In the genomic region with DNA sequence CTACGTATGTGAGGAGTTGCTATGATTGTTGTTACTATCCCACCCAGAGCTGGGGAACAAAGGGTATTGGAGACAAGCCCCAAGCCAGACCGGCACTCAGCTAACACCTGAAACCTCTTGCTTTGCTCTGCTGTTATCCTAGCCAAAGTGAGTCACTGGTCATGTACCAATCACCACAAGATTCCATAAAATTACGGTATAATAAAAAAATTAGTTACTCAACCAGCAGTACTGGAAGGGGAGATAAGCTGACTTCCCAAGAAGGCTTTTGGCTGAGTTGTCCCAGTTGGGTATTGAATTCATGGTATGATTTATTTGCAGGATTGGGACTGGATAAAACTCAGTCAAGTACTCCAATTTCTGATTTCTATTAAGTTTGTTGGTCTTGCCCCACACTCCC, we compare ENCODE assay signal across 18 cellular contexts. TPM values are rescaled to one million over a fixed set of nuclear protein-coding genes. Genes with fewer than 3 reads are reported as not detected.
DNase-seq lines count a peak whose midpoint lies in the region; ATAC-seq, FAIRE-seq and TF ChIP-seq lines count a peak whose summit lies in the region.
"Had no signal": no experiment of that assay in that cellular context is flagged by ENCODE, and none has a peak within 500 bp of the region (broad histone marks: within the 10 kb centered on the region; RNA-seq: fewer than 3 reads in every experiment).

No MANE protein-coding gene starts in this region.

- H3K36me3 ChIP-seq in BJ (ENCODE audit: control insufficient read depth, insufficient read depth, low read length) (no peaks in the 10 kb centered on the region), osteoblast (ENCODE audit: insufficient read depth, low read length) (no peaks in the 10 kb centered on the region)
- H3K36me3 ChIP-seq: BLaER1, gastrocnemius medialis had no signal

- H3K79me2 ChIP-seq in osteoblast (ENCODE audit: insufficient read depth, low read length): peaks cover 40% of the 10 kb centered on the region

- TF ChIP-seq CTCF in BJ (IDR thresholded peaks at IDR 0.05; ENCODE audit: insufficient read depth, low read depth, low read length) (no peak), epithelial cell of esophagus (IDR thresholded peaks at IDR 0.05; ENCODE audit: insufficient read depth, low read depth, low read length, missing control alignments) (no peak), osteoblast (IDR thresholded peaks at IDR 0.05; ENCODE audit: extremely low read depth, low read depth, low read length) (no peak)

- DNase-seq in BJ (ENCODE audit: low read depth): peak; percentile 58
- peak; percentile 68 for DNase-seq in RCC 7860 (ENCODE audit: low spot score)
- DNase-seq in epithelial cell of esophagus (ENCODE audit: low read depth): peak; percentile 66
- DNase-seq in osteoblast (ENCODE audit: insufficient read length, low spot score, missing footprints): peak; percentile 29
- DNase-seq in inferior parietal cortex (ENCODE audit: extremely low spot score): no peak
- DNase-seq in activated CD8-positive, alpha-beta memory T cell treated with anti-CD3 and anti-CD28 coated beads, Interleukin-2, amount 10 ng/mL, durations not matched to agents 7 days and 5 days: no peak
- no peak for DNase-seq in putamen (ENCODE audit: low spot score)
- DNase-seq: activated CD4-positive, alpha-beta T cell treated with anti-CD3 and anti-CD28 coated beads, Interleukin-2, amount 10 ng/mL, durations not matched to agents 24 days and 14 days; activated T-cell treated with anti-CD3 and anti-CD28 coated beads, Interleukin-2, amount 50 U/mL, for 4 hours; gastrocnemius medialis; islet precursor cell; midbrain; NCI-H774 had no signal

- ATAC-seq in activated CD8-positive, alpha-beta memory T cell treated with anti-CD3 and anti-CD28 coated beads, Interleukin-2, amount 10 ng/mL, durations not matched to agents 7 days and 5 days: no peak
- no peak for ATAC-seq in HG03095 (IDR thresholded peaks at IDR 0.05; ENCODE audit: unreplicated experiment)
- ATAC-seq: activated T-cell treated with anti-CD3 and anti-CD28 coated beads, Interleukin-2, amount 50 U/mL, for 4 hours; gastrocnemius medialis; Right ventricle myocardium inferior had no signal

- H3K27me3 ChIP-seq in BJ (ENCODE audit: control insufficient read depth, insufficient read depth, low read length) (no peaks in the 10 kb centered on the region), osteoblast (ENCODE audit: insufficient read depth, low read length) (no peaks in the 10 kb centered on the region)
- H3K27me3 ChIP-seq: gastrocnemius medialis had no signal

- no peak overlapping the region for H3K27ac Mint-ChIP-seq in activated CD8-positive, alpha-beta memory T cell treated with anti-CD3 and anti-CD28 coated beads, Interleukin-2, amount 10 ng/mL, durations not matched to agents 7 days and 5 days
- H3K27ac Mint-ChIP-seq: activated CD4-positive, alpha-beta T cell treated with anti-CD3 and anti-CD28 coated beads, Interleukin-2, amount 10 ng/mL, durations not matched to agents 24 days and 14 days; stimulated activated naive CD8-positive, alpha-beta T cell treated with anti-CD3 and anti-CD28 coated beads, Interleukin-15, Interleukin-2, amounts not matched to agents 100 ng/mL and 50 ng/mL, for 24 hours had no signal

- no peaks in the 10 kb centered on the region for H4K20me1 ChIP-seq in osteoblast (ENCODE audit: insufficient read depth, low read length)

- POLR2A ChIA-PET in BJ (lab: Charles Lee): no interaction called here

- no peak overlapping the region for H3K4me3 ChIP-seq in BJ (ENCODE audit: low read depth, low read length)
- H3K4me3 ChIP-seq in epithelial cell of esophagus (ENCODE audit: low read length): no peak overlapping the region
- no peak overlapping the region for H3K4me3 ChIP-seq in osteoblast (ENCODE audit: insufficient read depth, low read length)
- H3K4me3 ChIP-seq: BLaER1, gastrocnemius medialis had no signal

- no peak overlapping the region for H3K4me3 Mint-ChIP-seq in activated CD8-positive, alpha-beta memory T cell treated with anti-CD3 and anti-CD28 coated beads, Interleukin-2, amount 10 ng/mL, durations not matched to agents 7 days and 5 days
- H3K4me3 Mint-ChIP-seq: activated CD4-positive, alpha-beta T cell treated with anti-CD3 and anti-CD28 coated beads, Interleukin-2, amount 10 ng/mL, durations not matched to agents 24 days and 14 days; activated T-cell treated with anti-CD3 and anti-CD28 coated beads, Interleukin-2, amount 50 U/mL, for 4 hours; stimulated activated naive CD8-positive, alpha-beta T cell treated with anti-CD3 and anti-CD28 coated beads, Interleukin-15, Interleukin-2, amounts not matched to agents 100 ng/mL and 50 ng/mL, for 24 hours had no signal

- H3K9me3 ChIP-seq in osteoblast (ENCODE audit: low read depth, low read length): no peaks in the 10 kb centered on the region

- H3K4me1 Mint-ChIP-seq in activated CD8-positive, alpha-beta memory T cell treated with anti-CD3 and anti-CD28 coated beads, Interleukin-2, amount 10 ng/mL, durations not matched to agents 7 days and 5 days: peaks cover 4% of the 10 kb centered on the region

- peak overlapping the region; percentile 35 for H3K4me2 ChIP-seq in osteoblast (ENCODE audit: insufficient read depth, low read length)
- H3K4me2 ChIP-seq: BLaER1 had no signal

- peak overlapping the region; percentile 64 for H3K27ac ChIP-seq in osteoblast (ENCODE audit: low read depth, low read length)
- H3K27ac ChIP-seq: BLaER1 had no signal

- H3K36me3 Mint-ChIP-seq in activated CD8-positive, alpha-beta memory T cell treated with anti-CD3 and anti-CD28 coated beads, Interleukin-2, amount 10 ng/mL, durations not matched to agents 7 days and 5 days: peaks cover 1% of the 10 kb centered on the region

- peaks cover 26% of the 10 kb centered on the region for H3K4me1 ChIP-seq in osteoblast (ENCODE audit: insufficient read depth, low read length)
- H3K4me1 ChIP-seq: gastrocnemius medialis had no signal

- no peak overlapping the region for H2AFZ ChIP-seq in osteoblast (ENCODE audit: low read length)

- FAIRE-seq in RCC 7860 (lab: Jason Lieb, UNC): peak; percentile 75
- FAIRE-seq: HTR-8/SVneo had no signal

- CTCF ChIA-PET in BJ (lab: Yijun Ruan, JAX): interaction anchor here (0.9 kb wide), 1 partner anchor 96 kb away, joined by 3 read pairs; no protein-coding TSS in a partner anchor
- CTCF ChIA-PET in activated CD8-positive, alpha-beta memory T cell treated with anti-CD3 and anti-CD28 coated beads, Interleukin-2, amount 10 ng/mL, durations not matched to agents 7 days and 5 days (lab: Charles Lee): no interaction called here

- no peaks in the 10 kb centered on the region for H3K27me3 Mint-ChIP-seq in activated CD8-positive, alpha-beta memory T cell treated with anti-CD3 and anti-CD28 coated beads, Interleukin-2, amount 10 ng/mL, durations not matched to agents 7 days and 5 days
- H3K27me3 Mint-ChIP-seq: activated CD4-positive, alpha-beta T cell treated with anti-CD3 and anti-CD28 coated beads, Interleukin-2, amount 10 ng/mL, durations not matched to agents 24 days and 14 days; stimulated activated naive CD8-positive, alpha-beta T cell treated with anti-CD3 and anti-CD28 coated beads, Interleukin-15, Interleukin-2, amounts not matched to agents 100 ng/mL and 50 ng/mL, for 24 hours had no signal

- H3K9me3 Mint-ChIP-seq in activated CD8-positive, alpha-beta memory T cell treated with anti-CD3 and anti-CD28 coated beads, Interleukin-2, amount 10 ng/mL, durations not matched to agents 7 days and 5 days (ENCODE audit: low read depth): no peaks in the 10 kb centered on the region
- H3K9me3 Mint-ChIP-seq: activated CD4-positive, alpha-beta T cell treated with anti-CD3 and anti-CD28 coated beads, Interleukin-2, amount 10 ng/mL, durations not matched to agents 24 days and 14 days; activated T-cell treated with anti-CD3 and anti-CD28 coated beads, Interleukin-2, amount 50 U/mL, for 4 hours; stimulated activated naive CD8-positive, alpha-beta T cell treated with anti-CD3 and anti-CD28 coated beads, Interleukin-15, Interleukin-2, amounts not matched to agents 100 ng/mL and 50 ng/mL, for 24 hours had no signal

RNA-seq across cellular contexts. Expression of gene EDA2R, which starts 5.3 kb away (rescaled TPM):
- polyA plus RNA-seq in BJ (2011; rRNA removed): 19.4 and 23.4 TPM in 2 replicates
- 23.3 and 34.7 TPM in 2 replicates for polyA minus RNA-seq in BJ (2011; rRNA and poly(A)+ RNA removed)
- total RNA-seq in osteoblast: 13.4 and 17.1 TPM in 2 replicates
- 1 to 10 TPM; 3.6 to 5.4 TPM for total RNA-seq in activated CD8-positive, alpha-beta memory T cell treated with anti-CD3 and anti-CD28 coated beads, Interleukin-2, amount 10 ng/mL, durations not matched to agents 7 days and 5 days

Comparison
In these comparisons a context has a peak if more than half of its experiments do, and no peak if none do; other contexts are left out.
1. DNase-seq: peak in BJ (single experiment), RCC 7860 (single experiment), epithelial cell of esophagus (single experiment) and osteoblast (single experiment); none in inferior parietal cortex (single experiment), activated CD8-positive, alpha-beta memory T cell treated with anti-CD3 and anti-CD28 coated beads, Interleukin-2, amount 10 ng/mL, durations not matched to agents 7 days and 5 days (single experiment) and putamen (single experiment).